ENCODE assay signal across 19 cellular contexts in genomic region chr10:42888504-42889095, GRCh38.
"Had no signal": no experiment of that assay in that cellular context is flagged by ENCODE, and none has a peak within 500 bp of the region (broad histone marks: within the 10 kb centered on the region; RNA-seq: fewer than 3 reads in every experiment).

No MANE protein-coding gene starts in this region.

- H3K4me3 ChIP-seq: dorsolateral prefrontal cortex, gastroesophageal sphincter, heart right ventricle, left ventricle myocardium inferior, pancreas, thoracic aorta, upper lobe of right lung had no signal

- H3K4me1 Mint-ChIP-seq: naive thymus-derived CD8-positive, alpha-beta T cell; stimulated activated memory B cell treated with anti-CD40 and anti-IgM and Interleukin-4, amounts not matched to agents 10 μg/mL and 1 μg/mL and 100 μg/mL, for 72 hours had no signal

- H3K27ac ChIP-seq: dorsolateral prefrontal cortex, gastroesophageal sphincter, heart right ventricle, left ventricle myocardium inferior, pancreas, thoracic aorta, upper lobe of right lung, WERI-Rb-1 had no signal

- ATAC-seq: gastroesophageal sphincter; heart right ventricle; naive thymus-derived CD8-positive, alpha-beta T cell; pancreas; sciatic nerve; stimulated activated memory B cell treated with anti-CD40 and anti-IgM and Interleukin-4, amounts not matched to agents 10 μg/mL and 1 μg/mL and 100 μg/mL, for 72 hours; upper lobe of right lung had no signal

- H3K36me3 Mint-ChIP-seq: activated naive CD8-positive, alpha-beta T cell; stimulated activated memory B cell treated with anti-CD40 and anti-IgM and Interleukin-4, amounts not matched to agents 10 μg/mL and 1 μg/mL and 100 μg/mL, for 72 hours had no signal

- H3K9me3 ChIP-seq: gastroesophageal sphincter, pancreas, thoracic aorta, upper lobe of right lung had no signal

- H3K36me3 ChIP-seq: gastroesophageal sphincter, heart right ventricle, left ventricle myocardium inferior, pancreas, thoracic aorta, upper lobe of right lung, WERI-Rb-1 had no signal

- DNase-seq: activated CD4-positive, alpha-beta T cell treated with anti-CD3 and anti-CD28 coated beads for 1 hour; activated CD4-positive, alpha-beta T cell treated with anti-CD3 and anti-CD28 coated beads, Interleukin-2, amount 50 U/mL, for 4 hours; activated T-cell treated with anti-CD3 and anti-CD28 coated beads for 4 hours; central memory CD4-positive, alpha-beta T cell; dorsolateral prefrontal cortex; heart right ventricle; left ventricle myocardium inferior; mesenchymal stem cell; naive thymus-derived CD8-positive, alpha-beta T cell; pancreas; stimulated activated CD4-positive, alpha-beta T cell treated with anti-CD3 and anti-CD28 coated beads, Interleukin-4, amount 100 ng/mL, for 24 hours; upper lobe of right lung; WERI-Rb-1 had no signal

- H3K9me3 Mint-ChIP-seq: activated T-helper 1 cell treated with anti-CD3 and anti-CD28 coated beads, Interleukin-12 subunit alpha, Interleukin-12 subunit beta, Interleukin-2, Interleukin-4 antibody, amounts not matched to agents 30 ng/mL and 10 ng/mL and 1 ng/mL, durations not matched to agents 14 hours and 24 hours and 36 hours had no signal

- H3K27me3 ChIP-seq: gastroesophageal sphincter, pancreas had no signal

- H3K27ac Mint-ChIP-seq: activated naive CD8-positive, alpha-beta T cell; activated T-helper 1 cell treated with anti-CD3 and anti-CD28 coated beads, Interleukin-12 subunit alpha, Interleukin-12 subunit beta, Interleukin-2, Interleukin-4 antibody, amounts not matched to agents 30 ng/mL and 10 ng/mL and 1 ng/mL, durations not matched to agents 14 hours and 24 hours and 36 hours; naive thymus-derived CD8-positive, alpha-beta T cell; stimulated activated memory B cell treated with anti-CD40 and anti-IgM and Interleukin-4, amounts not matched to agents 10 μg/mL and 1 μg/mL and 100 μg/mL, for 72 hours had no signal

- H3K4me3 Mint-ChIP-seq: activated naive CD8-positive, alpha-beta T cell; activated T-helper 1 cell treated with anti-CD3 and anti-CD28 coated beads, Interleukin-12 subunit alpha, Interleukin-12 subunit beta, Interleukin-2, Interleukin-4 antibody, amounts not matched to agents 30 ng/mL and 10 ng/mL and 1 ng/mL, durations not matched to agents 14 hours and 24 hours and 36 hours; naive thymus-derived CD8-positive, alpha-beta T cell; stimulated activated memory B cell treated with anti-CD40 and anti-IgM and Interleukin-4, amounts not matched to agents 10 μg/mL and 1 μg/mL and 100 μg/mL, for 72 hours had no signal

- H3K4me1 ChIP-seq: gastroesophageal sphincter, heart right ventricle, left ventricle myocardium inferior, pancreas, upper lobe of right lung had no signal
